ENCODE assay signal across 5 cellular contexts in the genomic region with DNA sequence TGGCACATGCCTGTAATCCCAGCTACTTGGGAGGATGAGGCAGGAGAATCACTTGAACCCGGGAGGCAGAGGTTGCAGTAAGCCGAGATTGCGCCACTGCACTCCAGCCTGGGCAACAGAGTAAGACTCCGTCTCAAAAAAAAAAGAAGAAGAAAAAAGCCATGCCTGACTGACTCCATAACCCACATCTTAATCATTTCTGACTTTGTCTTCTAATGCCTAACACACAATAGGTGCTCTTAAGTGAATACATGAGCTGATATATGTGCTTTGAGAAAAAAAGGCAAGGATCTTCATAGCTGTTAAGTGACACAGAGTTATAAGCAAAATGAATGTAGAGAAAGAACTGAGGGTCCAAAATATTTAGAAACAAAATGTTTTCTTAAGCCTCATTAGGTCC. TPM values are rescaled to one million over a fixed set of nuclear protein-coding genes. Genes with fewer than 3 reads are reported as not detected.
DNase-seq lines count a peak whose midpoint lies in the region; ATAC-seq, FAIRE-seq and TF ChIP-seq lines count a peak whose summit lies in the region.
"Not testable (repeated sequence)": the region's sequence is repeated elsewhere in the genome, so short reads cannot be mapped to it uniquely, and the experiment has no call there.

No MANE protein-coding gene starts in this region.

- not testable (repeated sequence) for H3K9me3 Mint-ChIP-seq in activated CD8-positive, alpha-beta T cell treated with anti-CD3 and anti-CD28 coated beads for 36 hours; activated naive CD4-positive, alpha-beta T cell treated with anti-CD3 and anti-CD28 coated beads, Interleukin-2, amount 50 U/mL, for 24 hours; natural killer cell

- intact Hi-C loops in activated CD8-positive, alpha-beta T cell treated with anti-CD3 and anti-CD28 coated beads for 36 hours (cut with micrococcal nuclease); GM12878 (cut with micrococcal nuclease; ENCODE audit: unreplicated experiment); natural killer cell (cut with micrococcal nuclease): not testable (repeated sequence)

- ATAC-seq in HG02610 (IDR thresholded peaks at IDR 0.05; ENCODE audit: unreplicated experiment) (peak; percentile 59), GM12878 (peak; percentile 38; the same call in 2 of the 3 replicates)
- not testable (repeated sequence) for ATAC-seq in activated CD8-positive, alpha-beta T cell treated with anti-CD3 and anti-CD28 coated beads for 36 hours; natural killer cell

- FAIRE-seq in GM12878 (lab: Jason Lieb, UNC): not testable (repeated sequence)

- not testable (repeated sequence) for H2AFZ ChIP-seq in GM12878 (ENCODE audit: control insufficient read depth, low read depth, low read length)

- not testable (repeated sequence) for H3K27me3 Mint-ChIP-seq in activated CD8-positive, alpha-beta T cell treated with anti-CD3 and anti-CD28 coated beads for 36 hours; activated naive CD4-positive, alpha-beta T cell treated with anti-CD3 and anti-CD28 coated beads, Interleukin-2, amount 50 U/mL, for 24 hours; natural killer cell (ENCODE audit: low read depth in 2 of 2)

- WGBS in GM12878 (ENCODE audit: insufficient coverage, insufficient replicate concordance, low lambda C conversion rate, missing lambda C conversion rate): 81% methylated on average over 4 of the region's 4 CpGs

- TF ChIP-seq RAD21 in GM12878 (IDR thresholded peaks at IDR 0.05; ENCODE audit: insufficient read depth, low read depth, low read length): not testable (repeated sequence)

- H3K4me1 ChIP-seq in GM12878 (ENCODE audit: control insufficient read depth, insufficient read depth, low read length): not testable (repeated sequence)

- CTCF ChIA-PET in activated CD8-positive, alpha-beta T cell treated with anti-CD3 and anti-CD28 coated beads for 36 hours (lab: Charles Lee): interaction anchor here (1.1 to 1.7 kb wide), 3 partner anchors 32 to 490 kb away, joined by 3 read pairs; no protein-coding TSS in a partner anchor
- CTCF ChIA-PET in GM12878 (lab: Yijun Ruan, JAX): interaction anchor here (0.6 to 1.5 kb wide), 2 partner anchors 139 to 456 kb away, joined by 3 to 5 read pairs; no protein-coding TSS in a partner anchor

- H3K4me3 ChIP-seq in GM12878: not testable (repeated sequence)

- not testable (repeated sequence) for H3K27me3 ChIP-seq in GM12878 (replicated peaks in 1 of 2; ENCODE audit: control insufficient read depth in 2 of 2, insufficient read depth in 2 of 2, low read length in 1 of 2)

- not testable (repeated sequence) for H4K20me1 ChIP-seq in GM12878 (ENCODE audit: control insufficient read depth, insufficient read depth)

- peak overlapping the region; percentile 25 for H3K27ac Mint-ChIP-seq in activated CD8-positive, alpha-beta T cell treated with anti-CD3 and anti-CD28 coated beads for 36 hours
- peak overlapping the region; percentile 41 for H3K27ac Mint-ChIP-seq in activated naive CD4-positive, alpha-beta T cell treated with anti-CD3 and anti-CD28 coated beads, Interleukin-2, amount 50 U/mL, for 24 hours
- peak overlapping the region; percentile 59 to 68 for H3K27ac Mint-ChIP-seq in natural killer cell

- H3K4me1 Mint-ChIP-seq in activated CD8-positive, alpha-beta T cell treated with anti-CD3 and anti-CD28 coated beads for 36 hours (ENCODE audit: low read depth); activated naive CD4-positive, alpha-beta T cell treated with anti-CD3 and anti-CD28 coated beads, Interleukin-2, amount 50 U/mL, for 24 hours; natural killer cell: not testable (repeated sequence)

- TF ChIP-seq EP300 in GM12878 (IDR thresholded peaks at IDR 0.05; ENCODE audit: borderline replicate concordance in 1 of 2, control insufficient read depth in 1 of 2, low read depth in 2 of 2, low read length in 2 of 2): not testable (repeated sequence)

- peaks cover 65% of the 10 kb centered on the region for H3K36me3 Mint-ChIP-seq in activated CD8-positive, alpha-beta T cell treated with anti-CD3 and anti-CD28 coated beads for 36 hours (ENCODE audit: low read depth)
- H3K36me3 Mint-ChIP-seq in activated naive CD4-positive, alpha-beta T cell treated with anti-CD3 and anti-CD28 coated beads, Interleukin-2, amount 50 U/mL, for 24 hours: peaks cover 21% of the 10 kb centered on the region
- H3K36me3 Mint-ChIP-seq in natural killer cell: peaks cover 44% of the 10 kb centered on the region

- H3K9ac ChIP-seq in GM12878 (ENCODE audit: control insufficient read depth, insufficient read depth, low read length): not testable (repeated sequence)

- not testable (repeated sequence) for TF ChIP-seq CTCF in activated CD8-positive, alpha-beta T cell treated with anti-CD3 and anti-CD28 coated beads for 36 hours (IDR thresholded peaks at IDR 0.05); GM12878 (IDR thresholded peaks at IDR 0.05 in 2 of 3, conservative IDR thresholded peaks at IDR 0.05 in 1 of 3; ENCODE audit: control insufficient read depth in 2 of 3, extremely low read depth in 1 of 3, insufficient read depth in 1 of 3, low read depth in 3 of 3, low read length in 3 of 3); natural killer cell (IDR thresholded peaks at IDR 0.05)

- POLR2A ChIA-PET in activated CD8-positive, alpha-beta T cell treated with anti-CD3 and anti-CD28 coated beads for 36 hours (lab: Charles Lee); GM12878 (lab: Charles Lee): not testable (repeated sequence)

- not testable (repeated sequence) for H3K4me2 ChIP-seq in GM12878 (ENCODE audit: control insufficient read depth, insufficient read depth)

- not testable (repeated sequence) for H3K9me3 ChIP-seq in GM12878 (replicated peaks; ENCODE audit: control insufficient read depth, insufficient read depth, low read length)

- not testable (repeated sequence) for H3K4me3 Mint-ChIP-seq in activated CD8-positive, alpha-beta T cell treated with anti-CD3 and anti-CD28 coated beads for 36 hours; activated naive CD4-positive, alpha-beta T cell treated with anti-CD3 and anti-CD28 coated beads, Interleukin-2, amount 50 U/mL, for 24 hours; natural killer cell

- RAD21 ChIA-PET in GM12878 (lab: Charles Lee; ENCODE audit: unreplicated experiment): interaction anchor here (1.7 kb wide), 1 partner anchor 466 kb away, joined by 4 read pairs; no protein-coding TSS in a partner anchor

- H3K27ac ChIP-seq in GM12878 (ENCODE audit: control insufficient read depth, insufficient read depth): not testable (repeated sequence)

- DNase-seq in activated CD8-positive, alpha-beta T cell treated with anti-CD3 and anti-CD28 coated beads for 36 hours; GM12878 (ENCODE audit: low read depth, low spot score); natural killer cell: not testable (repeated sequence)

- in situ Hi-C loops in GM12878 (cut with MboI): not testable (repeated sequence)

- H3K36me3 ChIP-seq in GM12878 (ENCODE audit: control insufficient read depth in 2 of 2, insufficient read depth in 2 of 2, low read length in 1 of 2): peaks cover 0 to 18% of the 10 kb centered on the region in 2 experiments; a peak in 3 of 4 replicates

- not testable (repeated sequence) for H3K79me2 ChIP-seq in GM12878 (ENCODE audit: control insufficient read depth, insufficient read depth, low read length)

- not testable (repeated sequence) for TF ChIP-seq POLR2A in GM12878 (IDR thresholded peaks at IDR 0.05; ENCODE audit: low read depth, low read length)

- SMC1A ChIA-PET in GM12878 (lab: Charles Lee; ENCODE audit: uncharacterized antibody, unreplicated experiment): interaction anchor here (0.7 to 1.7 kb wide), 3 partner anchors 18 to 491 kb away, joined by 3 to 4 read pairs (median 4); no protein-coding TSS in a partner anchor

- BruUV-seq in GM12878 (replicated peaks; lab: Mats Ljungman, UMichigan): not testable (repeated sequence)

RNA-seq across cellular contexts. Expression of gene PPID, which starts 10.6 kb away (rescaled TPM):
- total RNA-seq in activated CD8-positive, alpha-beta T cell treated with anti-CD3 and anti-CD28 coated beads for 36 hours: 10 to 100 TPM; 66.5 to 69.3 TPM
- 9.3 and 11.1 TPM in 2 replicates for total RNA-seq in GM12878 (2013; cell fraction: nucleolus; rRNA removed)
- total RNA-seq in GM12878 (2014; rRNA removed): 25.1 and 28.9 TPM in 2 replicates
- 55.2 and 56.1 TPM in 2 replicates for total RNA-seq in GM12878 (2014; rRNA removed; fragmentation: Illumina TruSeq; extraction: Trizol)
- 21.7 and 21.9 TPM in 2 replicates for total RNA-seq in GM12878 (2021)
- polyA plus RNA-seq in GM12878 (2011; ENCODE audit: low read depth): 17.4 TPM
- 35.1 and 40.7 TPM in 2 replicates for polyA plus RNA-seq in GM12878 (2011; rRNA removed)
- polyA plus RNA-seq in GM12878 (2011; cell fraction: cytosol; rRNA removed): 22.0 and 22.1 TPM in 2 replicates
- 16.3 and 23.1 TPM in 2 replicates for polyA plus RNA-seq in GM12878 (2011; cell fraction: nucleus; rRNA removed)
- 19.3 and 25.0 TPM in 2 replicates for polyA plus RNA-seq in GM12878 (2012)
- 64.3 and 105 TPM in 2 replicates for polyA plus RNA-seq in GM12878 (2014; fragmentation: Illumina TruSeq; extraction: Trizol)
- polyA plus RNA-seq in GM12878 (2014; fragmentation: Nextera tagmentation; extraction: Ambion mirVana): 10 to 100 TPM; 24.4 to 43.9 TPM
- 29.3 and 33.1 TPM in 2 replicates for polyA plus RNA-seq in GM12878 (2014; rRNA removed)
- 10 to 100 TPM; 55.2 to 55.5 TPM for polyA plus RNA-seq in GM12878 (2016; fragmentation: Nextera tagmentation; extraction: Ambion mirVana)
- polyA minus RNA-seq in GM12878 (2011; rRNA and poly(A)+ RNA removed): 7.8 and 8.7 TPM in 2 replicates
- polyA minus RNA-seq in GM12878 (2011; cell fraction: cytosol; rRNA and poly(A)+ RNA removed): 4.0 and 6.5 TPM in 2 replicates
- polyA minus RNA-seq in GM12878 (2011; cell fraction: nucleus; rRNA and poly(A)+ RNA removed): 8.3 and 10.9 TPM in 2 replicates
- 10 to 100 TPM; 21.5 to 30.7 (median 21.8) TPM for total RNA-seq in natural killer cell

RNA-seq across cellular contexts. Expression of gene ETFDH, which starts 40.5 kb away (rescaled TPM):
- total RNA-seq in activated CD8-positive, alpha-beta T cell treated with anti-CD3 and anti-CD28 coated beads for 36 hours: 10 to 100 TPM; 28.8 to 31.6 TPM
- total RNA-seq in GM12878 (2013; cell fraction: nucleolus; rRNA removed): 53.7 and 57.5 TPM in 2 replicates
- total RNA-seq in GM12878 (2014; rRNA removed) (15.4 and 18.0 TPM in 2 replicates), GM12878 (2014; rRNA removed; fragmentation: Illumina TruSeq; extraction: Trizol) (21.4 and 22.0 TPM in 2 replicates), GM12878 (2021) (12.4 and 16.3 TPM in 2 replicates), natural killer cell (10 to 100 TPM; 20.3 to 36.7 (median 22.2) TPM)
- polyA plus RNA-seq in GM12878 (2011; ENCODE audit: low read depth): 15.8 TPM
- polyA plus RNA-seq in GM12878 (2011; rRNA removed) (30.4 and 43.7 TPM in 2 replicates), GM12878 (2014; fragmentation: Illumina TruSeq; extraction: Trizol) (22.5 and 27.9 TPM in 2 replicates), GM12878 (2014; fragmentation: Nextera tagmentation; extraction: Ambion mirVana) (10 to 100 TPM; 10.9 to 17.9 TPM), GM12878 (2014; rRNA removed) (19.3 and 20.5 TPM in 2 replicates), GM12878 (2016; fragmentation: Nextera tagmentation; extraction: Ambion mirVana) (10 to 100 TPM; 25.4 to 29.4 TPM)
- 17.7 and 21.9 TPM in 2 replicates for polyA plus RNA-seq in GM12878 (2011; cell fraction: cytosol; rRNA removed)
- polyA plus RNA-seq in GM12878 (2011; cell fraction: nucleus; rRNA removed): 27.0 and 27.5 TPM in 2 replicates
- polyA plus RNA-seq in GM12878 (2012): 14.6 and 15.0 TPM in 2 replicates
- polyA minus RNA-seq in GM12878 (2011; rRNA and poly(A)+ RNA removed): 7.8 and 11.5 TPM in 2 replicates
- polyA minus RNA-seq in GM12878 (2011; cell fraction: cytosol; rRNA and poly(A)+ RNA removed): 5.1 and 6.1 TPM in 2 replicates
- polyA minus RNA-seq in GM12878 (2011; cell fraction: nucleus; rRNA and poly(A)+ RNA removed): 5.3 and 13.8 TPM in 2 replicates

RNA-seq across cellular contexts. Expression of gene C4orf46, which starts 40.9 kb away (rescaled TPM):
- total RNA-seq in activated CD8-positive, alpha-beta T cell treated with anti-CD3 and anti-CD28 coated beads for 36 hours: 10 to 100 TPM; 17.7 to 19.0 TPM
- total RNA-seq in GM12878 (2013; cell fraction: nucleolus; rRNA removed): 13.0 and 13.1 TPM in 2 replicates
- total RNA-seq in GM12878 (2014; rRNA removed): 16.2 and 17.2 TPM in 2 replicates
- 19.8 and 20.8 TPM in 2 replicates for total RNA-seq in GM12878 (2014; rRNA removed; fragmentation: Illumina TruSeq; extraction: Trizol)
- total RNA-seq in GM12878 (2021): 14.4 and 16.4 TPM in 2 replicates
- polyA plus RNA-seq in GM12878 (2011; ENCODE audit: low read depth): 8.6 TPM
- polyA plus RNA-seq in GM12878 (2011; rRNA removed): 40.2 and 47.8 TPM in 2 replicates
- 11.7 and 14.0 TPM in 2 replicates for polyA plus RNA-seq in GM12878 (2011; cell fraction: cytosol; rRNA removed)
- 9.3 and 9.7 TPM in 2 replicates for polyA plus RNA-seq in GM12878 (2011; cell fraction: nucleus; rRNA removed)
- 9.6 and 10.5 TPM in 2 replicates for polyA plus RNA-seq in GM12878 (2012)
- polyA plus RNA-seq in GM12878 (2014; fragmentation: Illumina TruSeq; extraction: Trizol): 24.8 and 43.6 TPM in 2 replicates
- 10 to 100 TPM in 1 of 2 experiments, 1 to 10 TPM in 1; 9.3 to 12.0 TPM for polyA plus RNA-seq in GM12878 (2014; fragmentation: Nextera tagmentation; extraction: Ambion mirVana)
- 15.3 and 20.1 TPM in 2 replicates for polyA plus RNA-seq in GM12878 (2014; rRNA removed)
- 10 to 100 TPM; 32.6 to 35.1 TPM for polyA plus RNA-seq in GM12878 (2016; fragmentation: Nextera tagmentation; extraction: Ambion mirVana)
- polyA minus RNA-seq in GM12878 (2011; rRNA and poly(A)+ RNA removed): 8.4 and 20.6 TPM in 2 replicates
- 4.9 and 6.9 TPM in 2 replicates for polyA minus RNA-seq in GM12878 (2011; cell fraction: cytosol; rRNA and poly(A)+ RNA removed)
- 3.6 and 5.5 TPM in 2 replicates for polyA minus RNA-seq in GM12878 (2011; cell fraction: nucleus; rRNA and poly(A)+ RNA removed)
- total RNA-seq in natural killer cell: 10 to 100 TPM in 2 of 3 donors, 1 to 10 TPM in 1; 9.7 to 15.3 (median 12.8) TPM

RNA-seq across cellular contexts. Expression of gene FNIP2, which starts 56.2 kb away (rescaled TPM):
- 10 to 100 TPM; 11.2 to 11.7 TPM for total RNA-seq in activated CD8-positive, alpha-beta T cell treated with anti-CD3 and anti-CD28 coated beads for 36 hours
- 7.1 and 7.9 TPM in 2 replicates for total RNA-seq in GM12878 (2013; cell fraction: nucleolus; rRNA removed)
- 0.17 and 0.22 TPM in 2 replicates for total RNA-seq in GM12878 (2014; rRNA removed)
- 0.23 and 0.27 TPM in 2 replicates for total RNA-seq in GM12878 (2014; rRNA removed; fragmentation: Illumina TruSeq; extraction: Trizol)
- 0.32 and 0.38 TPM in 2 replicates for total RNA-seq in GM12878 (2021)
- polyA plus RNA-seq in GM12878 (2011; ENCODE audit: low read depth): 0.92 TPM
- 0.32 and 0.38 TPM in 2 replicates for polyA plus RNA-seq in GM12878 (2011; rRNA removed)
- polyA plus RNA-seq in GM12878 (2011; cell fraction: cytosol; rRNA removed): 0.25 TPM in 2 replicates
- 0.21 and 0.23 TPM in 2 replicates for polyA plus RNA-seq in GM12878 (2011; cell fraction: nucleus; rRNA removed)
- polyA plus RNA-seq in GM12878 (2012): 1.8 and 2.2 TPM in 2 replicates
- 0.11 and 0.12 TPM in 2 replicates for polyA plus RNA-seq in GM12878 (2014; fragmentation: Illumina TruSeq; extraction: Trizol)
- polyA plus RNA-seq in GM12878 (2014; fragmentation: Nextera tagmentation; extraction: Ambion mirVana): under 1 TPM; 0.03 to 0.04 TPM
- 0.06 and 0.20 TPM in 2 replicates for polyA plus RNA-seq in GM12878 (2014; rRNA removed)
- polyA plus RNA-seq in GM12878 (2016; fragmentation: Nextera tagmentation; extraction: Ambion mirVana): under 1 TPM; 0.12 to 0.13 TPM
- 0.57 and 1.8 TPM in 2 replicates for polyA minus RNA-seq in GM12878 (2011; rRNA and poly(A)+ RNA removed)
- polyA minus RNA-seq in GM12878 (2011; cell fraction: cytosol; rRNA and poly(A)+ RNA removed): 0.13 and 0.31 TPM in 2 replicates
- polyA minus RNA-seq in GM12878 (2011; cell fraction: nucleus; rRNA and poly(A)+ RNA removed): 0.36 and 0.86 TPM in 2 replicates
- total RNA-seq in natural killer cell: 10 to 100 TPM; 19.4 to 22.6 (median 21.8) TPM
